14 cellular contexts compared by ENCODE assay signal in genomic region chr19:10752913-10753285, GRCh38. TPM values are rescaled to one million over a fixed set of nuclear protein-coding genes. Genes with fewer than 3 reads are reported as not detected.
A peak's percentile ranks its signal among the peaks of the same experiment; 100 is the strongest.
DNase-seq lines count a peak whose midpoint lies in the region; ATAC-seq and TF ChIP-seq lines count a peak whose summit lies in the region.
"Had no signal": no experiment of that assay in that cellular context is flagged by ENCODE, and none has a peak within 500 bp of the region (broad histone marks: within the 10 kb centered on the region; RNA-seq: fewer than 3 reads in every experiment).

No MANE protein-coding gene starts in this region.

- peaks cover 96% of the 10 kb centered on the region for H3K4me1 Mint-ChIP-seq in activated T-cell treated with anti-CD3 and anti-CD28 coated beads, Interleukin-2, amount 50 U/mL, for 72 hours (ENCODE audit: low read depth)
- peaks cover 85% of the 10 kb centered on the region for H3K4me1 Mint-ChIP-seq in activated T-cell treated with anti-CD3 and anti-CD28 coated beads, Interleukin-2, amount 50 U/mL, for 4 hours (ENCODE audit: low read depth)
- H3K4me1 Mint-ChIP-seq in immature natural killer cell: peaks cover 85 to 91% of the 10 kb centered on the region in 2 donors
- peaks cover 89% of the 10 kb centered on the region for H3K4me1 Mint-ChIP-seq in stimulated activated effector memory CD8-positive, alpha-beta T cell treated with anti-CD3 and anti-CD28 coated beads, Interleukin-12 subunit alpha, Interleukin-12 subunit beta, amount 100 ng/mL, for 72 hours

- TF ChIP-seq POLR2A in Peyer's patch (IDR thresholded peaks at IDR 0.05): no peak

- H3K4me3 Mint-ChIP-seq in activated T-cell treated with anti-CD3 and anti-CD28 coated beads, Interleukin-2, amount 50 U/mL, for 72 hours: no peak overlapping the region
- H3K4me3 Mint-ChIP-seq in activated T-cell treated with anti-CD3 and anti-CD28 coated beads, Interleukin-2, amount 50 U/mL, for 4 hours: no peak overlapping the region
- H3K4me3 Mint-ChIP-seq in immature natural killer cell: no peak overlapping the region
- H3K4me3 Mint-ChIP-seq in stimulated activated effector memory CD8-positive, alpha-beta T cell treated with anti-CD3 and anti-CD28 coated beads, Interleukin-12 subunit alpha, Interleukin-12 subunit beta, amount 100 ng/mL, for 72 hours: no peak overlapping the region

- DNase-seq in activated T-cell treated with anti-CD3 and anti-CD28 coated beads, Interleukin-2, amount 50 U/mL, for 72 hours: no peak
- DNase-seq in activated T-cell treated with anti-CD3 and anti-CD28 coated beads, Interleukin-2, amount 50 U/mL, for 4 hours: no peak
- DNase-seq in Peyer's patch (no peak), immature natural killer cell (no peak), dedifferentiated amniotic fluid mesenchymal stem cell (ENCODE audit: extremely low spot score) (no peak)
- no peak for DNase-seq in stimulated activated effector memory CD8-positive, alpha-beta T cell treated with anti-CD3 and anti-CD28 coated beads, Interleukin-12 subunit alpha, Interleukin-12 subunit beta, amount 100 ng/mL, for 72 hours (ENCODE audit: low spot score in 2 of 2)
- DNase-seq: GF-D8, Kasumi-1, NCI-H1694, NCI-H446 treated with DMSO at 0.1 percent for 48 hours had no signal

- peak overlapping the region in 3 of 4 donors; percentile 75 to 98 (median 95) for H3K27ac ChIP-seq in Peyer's patch

- no peak for TF ChIP-seq CTCF in Peyer's patch (IDR thresholded peaks at IDR 0.05)

- H3K36me3 ChIP-seq in Peyer's patch: no peaks in the 10 kb centered on the region
- H3K36me3 ChIP-seq: suprapubic skin had no signal

- no peaks in the 10 kb centered on the region for H3K36me3 Mint-ChIP-seq in activated T-cell treated with anti-CD3 and anti-CD28 coated beads, Interleukin-2, amount 50 U/mL, for 72 hours (ENCODE audit: insufficient read depth in 2 of 2)
- no peaks in the 10 kb centered on the region for H3K36me3 Mint-ChIP-seq in activated T-cell treated with anti-CD3 and anti-CD28 coated beads, Interleukin-2, amount 50 U/mL, for 4 hours (ENCODE audit: insufficient read depth)
- H3K36me3 Mint-ChIP-seq in immature natural killer cell: no peaks in the 10 kb centered on the region
- H3K36me3 Mint-ChIP-seq in stimulated activated effector memory CD8-positive, alpha-beta T cell treated with anti-CD3 and anti-CD28 coated beads, Interleukin-12 subunit alpha, Interleukin-12 subunit beta, amount 100 ng/mL, for 72 hours: peaks cover 25% of the 10 kb centered on the region

- no peaks in the 10 kb centered on the region for H3K27me3 Mint-ChIP-seq in activated T-cell treated with anti-CD3 and anti-CD28 coated beads, Interleukin-2, amount 50 U/mL, for 72 hours (ENCODE audit: low read depth)
- no peaks in the 10 kb centered on the region for H3K27me3 Mint-ChIP-seq in activated T-cell treated with anti-CD3 and anti-CD28 coated beads, Interleukin-2, amount 50 U/mL, for 4 hours (ENCODE audit: low read depth)
- H3K27me3 Mint-ChIP-seq in immature natural killer cell (ENCODE audit: low read depth in 3 of 3): peaks cover 0 to 9% (median 3%) of the 10 kb centered on the region in 3 donors
- H3K27me3 Mint-ChIP-seq: progenitor cell of endocrine pancreas had no signal

- H3K4me3 ChIP-seq in Peyer's patch: no peak overlapping the region
- H3K4me3 ChIP-seq: suprapubic skin had no signal

- ATAC-seq in activated T-cell treated with anti-CD3 and anti-CD28 coated beads, Interleukin-2, amount 50 U/mL, for 72 hours (replicated peaks in 1 of 2): no peak
- no peak for ATAC-seq in activated T-cell treated with anti-CD3 and anti-CD28 coated beads, Interleukin-2, amount 50 U/mL, for 4 hours
- no peak for ATAC-seq in stimulated activated effector memory CD8-positive, alpha-beta T cell treated with anti-CD3 and anti-CD28 coated beads, Interleukin-12 subunit alpha, Interleukin-12 subunit beta, amount 100 ng/mL, for 72 hours
- ATAC-seq in GM21723 (IDR thresholded peaks at IDR 0.05; ENCODE audit: unreplicated experiment) (no peak), GM18517 (IDR thresholded peaks at IDR 0.05; ENCODE audit: unreplicated experiment) (no peak)

- H3K4me1 ChIP-seq in Peyer's patch: peaks cover 0 to 52% (median 35%) of the 10 kb centered on the region in 4 donors

- H3K9me3 Mint-ChIP-seq in activated T-cell treated with anti-CD3 and anti-CD28 coated beads, Interleukin-2, amount 50 U/mL, for 72 hours: no peaks in the 10 kb centered on the region
- H3K9me3 Mint-ChIP-seq in activated T-cell treated with anti-CD3 and anti-CD28 coated beads, Interleukin-2, amount 50 U/mL, for 4 hours: no peaks in the 10 kb centered on the region
- H3K9me3 Mint-ChIP-seq in immature natural killer cell: no peaks in the 10 kb centered on the region
- no peaks in the 10 kb centered on the region for H3K9me3 Mint-ChIP-seq in stimulated activated effector memory CD8-positive, alpha-beta T cell treated with anti-CD3 and anti-CD28 coated beads, Interleukin-12 subunit alpha, Interleukin-12 subunit beta, amount 100 ng/mL, for 72 hours

- no peaks in the 10 kb centered on the region for H3K27me3 ChIP-seq in Peyer's patch
- H3K27me3 ChIP-seq: suprapubic skin had no signal

- peak overlapping the region; percentile 54 for H3K27ac Mint-ChIP-seq in activated T-cell treated with anti-CD3 and anti-CD28 coated beads, Interleukin-2, amount 50 U/mL, for 72 hours
- peak overlapping the region; percentile 6 to 98 (median 94) for H3K27ac Mint-ChIP-seq in immature natural killer cell
- H3K27ac Mint-ChIP-seq in stimulated activated effector memory CD8-positive, alpha-beta T cell treated with anti-CD3 and anti-CD28 coated beads, Interleukin-12 subunit alpha, Interleukin-12 subunit beta, amount 100 ng/mL, for 72 hours: peak overlapping the region; percentile 92
- H3K27ac Mint-ChIP-seq: progenitor cell of endocrine pancreas had no signal

- no peaks in the 10 kb centered on the region for H3K9me3 ChIP-seq in Peyer's patch
- H3K9me3 ChIP-seq: suprapubic skin had no signal

RNA-seq across cellular contexts. Expression of gene DNM2, which starts 35.0 kb away (rescaled TPM):
- 100 to 1,000 TPM; 241 to 266 TPM for total RNA-seq in activated T-cell treated with anti-CD3 and anti-CD28 coated beads, Interleukin-2, amount 50 U/mL, for 72 hours
- total RNA-seq in activated T-cell treated with anti-CD3 and anti-CD28 coated beads, Interleukin-2, amount 50 U/mL, for 4 hours: 100 to 1,000 TPM; 152 to 161 (median 158) TPM
- 100 to 1,000 TPM; 353 to 827 (median 464) TPM for total RNA-seq in Peyer's patch
- polyA plus RNA-seq in immature natural killer cell: 100 to 1,000 TPM in 1 of 3 donors, 10 to 100 TPM in 2; 62.9 to 170 (median 92.7) TPM

RNA-seq across cellular contexts. Expression of gene QTRT1, which starts 51.7 kb away (rescaled TPM):
- 10 to 100 TPM; 48.9 to 49.5 TPM for total RNA-seq in activated T-cell treated with anti-CD3 and anti-CD28 coated beads, Interleukin-2, amount 50 U/mL, for 72 hours
- total RNA-seq in activated T-cell treated with anti-CD3 and anti-CD28 coated beads, Interleukin-2, amount 50 U/mL, for 4 hours: 100 to 1,000 TPM; 117 to 122 (median 120) TPM
- 10 to 100 TPM; 25.9 to 85.0 (median 38.3) TPM for total RNA-seq in Peyer's patch
- 10 to 100 TPM; 25.5 to 48.1 (median 33.7) TPM for polyA plus RNA-seq in immature natural killer cell
